Comparison of ENCODE assay signal across 18 cellular contexts in genomic region chr2:226413498-226414130, GRCh38.
"Had no signal": no experiment of that assay in that cellular context is flagged by ENCODE, and none has a peak within 500 bp of the region (broad histone marks: within the 10 kb centered on the region; RNA-seq: fewer than 3 reads in every experiment).

No MANE protein-coding gene starts in this region.

- H3K4me3 ChIP-seq: coronary artery, left lung, sigmoid colon, tibial nerve, vagina had no signal

- H2AFZ ChIP-seq: parathyroid adenoma had no signal

- H3K79me2 ChIP-seq: parathyroid adenoma had no signal

- H3K36me3 ChIP-seq: left lung, sigmoid colon, tibial nerve, vagina had no signal

- H3K27ac ChIP-seq: coronary artery, left lung, parathyroid adenoma, sigmoid colon, tibial nerve, vagina, VCaP had no signal

- DNase-seq: activated CD4-positive, alpha-beta T cell treated with anti-CD3 and anti-CD28 coated beads, Interleukin-2, amount 50 U/mL, for 1 hour; activated CD4-positive, CD25-positive, alpha-beta regulatory T cell treated with anti-CD3 and anti-CD28 coated beads, Interleukin-2, amount 50 U/mL, for 72 hours; activated CD8-positive, alpha-beta memory T cell treated with anti-CD3 and anti-CD28 coated beads, Interleukin-2, amount 50 U/mL, for 4 hours; activated naive CD4-positive, alpha-beta T cell treated with anti-CD3 and anti-CD28 coated beads, Interleukin-2, amount 10 ng/mL, durations not matched to agents 7 days and 5 days; activated naive CD8-positive, alpha-beta T cell treated with anti-CD3 and anti-CD28 coated beads, Interleukin-2, amount 50 U/mL, for 24 hours; activated T-cell treated with anti-CD3 and anti-CD28 coated beads, Interleukin-2, amount 50 U/mL, for 4 hours; anterior cingulate cortex; kidney; left lung; sigmoid colon; stimulated activated CD4-positive, alpha-beta T cell treated with anti-CD3 and anti-CD28 coated beads, Interleukin-12 subunit alpha, Interleukin-12 subunit beta, amount 100 ng/mL, for 4 hours; stimulated activated CD4-positive, alpha-beta T cell treated with anti-CD3 and anti-CD28 coated beads, Interleukin-2, amount 100 ng/mL, for 24 hours; T-helper 17 cell had no signal

- H3K9me3 ChIP-seq: left lung, sigmoid colon, tibial nerve, vagina had no signal

- H3K4me1 ChIP-seq: left lung, parathyroid adenoma, sigmoid colon, tibial nerve, vagina had no signal

- ATAC-seq: activated naive CD8-positive, alpha-beta T cell treated with anti-CD3 and anti-CD28 coated beads, Interleukin-2, amount 50 U/mL, for 24 hours; activated T-cell treated with anti-CD3 and anti-CD28 coated beads, Interleukin-2, amount 50 U/mL, for 4 hours; left lung; T-helper 17 cell had no signal

- H3K27me3 ChIP-seq: left lung, sigmoid colon, tibial nerve, vagina had no signal

- H3K9ac ChIP-seq: parathyroid adenoma had no signal
